ENCODE assay signal across 8 cellular contexts in the genomic region with DNA sequence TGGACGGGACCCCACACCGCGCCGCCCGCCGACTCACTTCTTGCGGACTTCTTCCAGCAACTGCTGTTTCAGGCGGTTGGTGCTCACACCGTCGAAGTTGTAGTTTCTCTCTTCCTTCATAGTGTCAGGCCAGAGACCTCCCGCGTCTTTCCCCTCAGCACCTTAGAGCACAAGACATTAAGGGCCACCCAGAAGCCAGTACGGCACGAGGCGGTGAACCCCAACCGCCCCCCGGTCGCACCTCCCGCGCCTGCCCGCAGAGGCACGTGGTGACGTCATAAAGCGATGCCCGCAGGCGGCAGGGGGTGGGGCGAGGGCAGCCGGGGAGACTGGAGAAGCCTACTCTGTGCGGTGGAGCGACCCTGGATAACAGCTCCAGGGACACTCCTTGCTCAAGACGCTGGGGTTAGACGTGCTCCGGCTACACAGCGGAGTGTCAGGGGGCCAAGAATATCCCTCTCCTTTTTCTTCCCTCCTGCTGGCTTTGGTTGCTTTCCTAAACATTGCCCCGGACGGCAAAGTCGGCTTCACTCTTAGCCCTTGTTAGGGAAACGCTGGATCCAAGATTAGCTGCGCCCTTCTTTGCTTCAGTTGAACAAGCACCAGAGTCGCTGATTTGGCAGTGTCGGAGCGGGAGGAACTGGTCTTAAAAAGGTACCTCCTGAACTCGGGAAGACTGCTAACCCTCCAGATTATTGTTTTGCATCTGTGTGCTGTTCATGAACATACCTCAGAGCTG. TPM values are rescaled to one million over a fixed set of nuclear protein-coding genes. Genes with fewer than 3 reads are reported as not detected.
A peak's percentile ranks its signal among the peaks of the same experiment; 100 is the strongest.
DNase-seq lines count a peak whose midpoint lies in the region; ATAC-seq and TF ChIP-seq lines count a peak whose summit lies in the region.

A gene (minus strand): TSS at position 215 of the 739 bp plus-strand sequence. CDS start 95 bp downstream, at position 120.

- H3K4me1 ChIP-seq in SJSA1 (replicated peaks) (peaks cover 45% of the 10 kb centered on the region), neural progenitor cell (peaks cover 19% of the 10 kb centered on the region), stomach smooth muscle (ENCODE audit: control insufficient read depth, insufficient read depth, low read length) (peaks cover 5% of the 10 kb centered on the region)

- no peak within 1 kb of the TSS for H3K27ac Mint-ChIP-seq in neural progenitor cell

- H2AFZ ChIP-seq in neural progenitor cell (replicated peaks) = peak within 1 kb of the TSS; percentile 77

- H3K79me2 ChIP-seq in neural progenitor cell (ENCODE audit: low read depth) = peaks cover 6% of the 10 kb centered on the region

- peaks cover 15% of the 10 kb centered on the region for H3K4me1 Mint-ChIP-seq in neural progenitor cell

- H3K27me3 Mint-ChIP-seq in neural progenitor cell (ENCODE audit: insufficient read depth, low read depth) = peaks cover 4% of the 10 kb centered on the region

- H3K9ac ChIP-seq in neural progenitor cell = peak within 1 kb of the TSS; percentile 14
- H3K9ac ChIP-seq in stomach smooth muscle (ENCODE audit: low read length in 2 of 2) = peak within 1 kb of the TSS; percentile 89 to 91

- peaks cover 4% of the 10 kb centered on the region for H4K20me1 ChIP-seq in neural progenitor cell (ENCODE audit: low read depth)

- peak within 1 kb of the TSS; percentile 75 for H3K4me2 ChIP-seq in neural progenitor cell

- peaks cover 19% of the 10 kb centered on the region for H3K36me3 ChIP-seq in SJSA1
- no peaks in the 10 kb centered on the region for H3K36me3 ChIP-seq in neural progenitor cell
- H3K36me3 ChIP-seq in stomach smooth muscle (ENCODE audit: control insufficient read depth in 2 of 2, insufficient read depth in 2 of 2, low read length in 2 of 2) = no peaks in the 10 kb centered on the region

- H3F3A ChIP-seq in neural progenitor cell (ENCODE audit: low read depth) = peaks cover 39% of the 10 kb centered on the region

- ATAC-seq in GM18519 (IDR thresholded peaks at IDR 0.05; ENCODE audit: low FRiP score, unreplicated experiment) = peak; percentile 45
- peak; percentile 91 for ATAC-seq in HG03432 (IDR thresholded peaks at IDR 0.05; ENCODE audit: unreplicated experiment)

- peaks cover 7% of the 10 kb centered on the region for H3K9me3 Mint-ChIP-seq in neural progenitor cell

- no peak for TF ChIP-seq CTCF in neural progenitor cell (IDR thresholded peaks at IDR 0.05)

- H3K27me3 ChIP-seq in SJSA1 (replicated peaks) (no peaks in the 10 kb centered on the region), neural progenitor cell (no peaks in the 10 kb centered on the region), stomach smooth muscle (ENCODE audit: control insufficient read depth in 1 of 2, insufficient read depth in 2 of 2, low read length in 2 of 2) (no peaks in the 10 kb centered on the region)

- peaks cover 14% of the 10 kb centered on the region for H3K36me3 Mint-ChIP-seq in neural progenitor cell

- peak within 1 kb of the TSS; percentile 97 for H3K27ac ChIP-seq in SJSA1
- peak within 1 kb of the TSS; percentile 94 for H3K27ac ChIP-seq in neural progenitor cell
- peak within 1 kb of the TSS; percentile 85 for H3K27ac ChIP-seq in stomach smooth muscle (ENCODE audit: low read length)

- DNase-seq in SJSA1 (ENCODE audit: low read depth in 1 of 2, low spot score in 2 of 2) (peak; percentile 93 to 94), foreskin melanocyte (peak; percentile 63), neural progenitor cell (ENCODE audit: low spot score) (peak; percentile 84), NCI-H2029 (lab: John Stamatoyannopoulos, UW) (no peak)
- DNase-seq in activated naive CD4-positive, alpha-beta T cell (lab: John Stamatoyannopoulos, UW) = peak; percentile 1 to 46 (median 17)

- no peaks in the 10 kb centered on the region for H3K9me3 ChIP-seq in SJSA1 (replicated peaks)
- H3K9me3 ChIP-seq in neural progenitor cell (ENCODE audit: low read depth) = peaks cover 3% of the 10 kb centered on the region
- no peaks in the 10 kb centered on the region for H3K9me3 ChIP-seq in stomach smooth muscle (ENCODE audit: control insufficient read depth in 2 of 2, low read length in 2 of 2)

- peak within 1 kb of the TSS; percentile 54 for H3K4me3 Mint-ChIP-seq in neural progenitor cell

- peak within 1 kb of the TSS; percentile 51 for H3K4me3 ChIP-seq in SJSA1
- H3K4me3 ChIP-seq in neural progenitor cell = peak within 1 kb of the TSS; percentile 51
- peak within 1 kb of the TSS; percentile 75 to 91 for H3K4me3 ChIP-seq in stomach smooth muscle (ENCODE audit: low read length in 2 of 2)

RNA-seq across cellular contexts. Expression of the gene that starts here (rescaled TPM):
- total RNA-seq in SJSA1 (2014; rRNA removed; shearing (Covaris generic)) = 1.4 and 5.0 TPM in 2 replicates
- total RNA-seq in neural progenitor cell (ENCODE audit: low replicate concordance) = 5.0 and 6.3 TPM in 2 replicates
